Comparison of ENCODE assay signal across 2 cellular contexts in genomic region chr16:76195648-76196047, GRCh38.
TF ChIP-seq lines count a peak whose summit lies in the region.

No MANE protein-coding gene starts in this region.

TF ChIP-seq in liver, 16 proteins besides CTCF, POLR2A, EP300 and RAD21 (continued from another document):
- TF ChIP-seq, protein P1, sequence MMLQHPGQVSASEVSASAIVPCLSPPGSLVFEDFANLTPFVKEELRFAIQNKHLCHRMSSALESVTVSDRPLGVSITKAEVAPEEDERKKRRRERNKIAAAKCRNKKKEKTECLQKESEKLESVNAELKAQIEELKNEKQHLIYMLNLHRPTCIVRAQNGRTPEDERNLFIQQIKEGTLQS (IDR thresholded peaks at IDR 0.05): no peak
- peak in 1 of 2 donors; percentile 39 for TF ChIP-seq HNF4A (conservative IDR thresholded peaks at IDR 0.05)
TF ChIP-seq in liver: peak in this region for 2.

TF ChIP-seq in HepG2, 621 proteins besides CTCF, POLR2A, EP300 and RAD21 (continued from another document):
- TF ChIP-seq ZNF281 (CRISPR knock-in tag; IDR thresholded peaks at IDR 0.05; ENCODE audit: borderline replicate concordance) (no peak), ZNF850 (CRISPR knock-in tag; conservative IDR thresholded peaks at IDR 0.05) (no peak)
